In the genomic region with DNA sequence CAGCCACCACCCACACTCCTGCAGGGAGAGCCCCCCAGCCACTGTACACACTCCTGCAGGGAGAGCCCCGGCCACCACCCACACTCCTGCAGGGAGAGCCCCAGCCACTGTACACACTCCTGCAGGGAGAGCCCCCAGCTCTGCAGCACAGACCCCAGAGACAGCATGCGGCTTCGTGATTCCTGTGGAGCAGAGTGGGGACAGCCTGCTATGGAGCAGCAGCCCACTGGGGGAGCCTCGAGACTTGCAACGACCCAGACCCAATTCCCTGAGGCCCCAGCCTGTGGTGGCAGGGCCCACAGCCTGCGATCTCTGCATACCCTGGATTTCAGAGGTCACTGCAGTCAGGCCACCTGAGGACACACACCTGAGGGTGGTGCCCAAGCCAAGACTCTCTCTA, we compare ENCODE assay signal across 1 cellular context.
TF ChIP-seq lines count a peak whose summit lies in the region.

No MANE protein-coding gene starts in this region.

TF ChIP-seq in H1, 55 proteins besides CTCF, POLR2A, EP300 and RAD21:
- TF ChIP-seq BCL11A (IDR thresholded peaks at IDR 0.05; ENCODE audit: low read depth in 2 of 2, low read length in 2 of 2) (no peak), GABPA (IDR thresholded peaks at IDR 0.05; ENCODE audit: borderline replicate concordance, insufficient read depth, low read length) (no peak), KDM1A (IDR thresholded peaks at IDR 0.05; ENCODE audit: borderline replicate concordance, low read length) (no peak), POLR2AphosphoS5 (IDR thresholded peaks at IDR 0.05; ENCODE audit: low read depth, low read length) (no peak), TAF7 (optimal IDR thresholded peaks at IDR 0.05; ENCODE audit: borderline replicate concordance, low read depth, low read length) (no peak), CTBP2 (IDR thresholded peaks at IDR 0.05; ENCODE audit: borderline replicate concordance, insufficient read depth, insufficient read length, low read length) (no peak), SIN3A (conservative IDR thresholded peaks at IDR 0.05 in 1 of 2, IDR thresholded peaks at IDR 0.05 in 1 of 2; ENCODE audit: low read depth in 1 of 2, low read length in 2 of 2) (no peak)
